16 cellular contexts compared by ENCODE assay signal in the genomic region with DNA sequence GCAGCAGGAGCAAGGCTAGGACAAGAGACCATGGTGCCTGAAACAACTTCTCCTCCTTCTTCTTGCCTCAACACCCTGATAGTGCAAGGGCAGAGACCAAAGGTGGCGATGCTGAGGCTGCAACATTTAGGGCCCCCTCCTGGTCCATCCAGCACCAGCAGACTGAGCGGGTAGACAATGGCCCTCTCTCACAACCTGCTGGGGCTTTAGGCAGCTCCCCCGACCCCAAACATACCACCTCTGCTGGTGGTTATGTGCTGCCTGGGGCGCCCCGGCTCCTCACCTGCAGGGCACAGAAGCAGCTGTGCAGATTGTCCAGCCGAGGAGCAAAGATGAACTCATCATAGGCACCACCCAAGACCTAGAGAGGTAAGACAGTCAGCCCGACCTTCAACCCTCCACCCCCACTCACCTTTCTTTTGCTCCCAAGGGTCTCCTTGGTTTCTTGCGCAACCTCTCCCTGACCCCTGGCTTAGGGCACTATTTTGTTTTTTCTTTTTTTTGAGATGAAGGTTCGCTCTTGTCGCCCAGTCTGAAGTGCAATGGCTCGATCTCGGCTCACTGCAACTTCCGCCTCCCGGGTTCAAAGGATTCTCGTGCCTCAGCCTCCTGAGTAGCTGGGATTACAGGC. TPM values are rescaled to one million over a fixed set of nuclear protein-coding genes. Genes with fewer than 3 reads are reported as not detected.
"Had no signal": no experiment of that assay in that cellular context is flagged by ENCODE, and none has a peak within 500 bp of the region (broad histone marks: within the 10 kb centered on the region; RNA-seq: fewer than 3 reads in every experiment).

No MANE protein-coding gene starts in this region.

- H3K36me3 ChIP-seq: neutrophil had no signal

- H3K4me3 ChIP-seq: adrenal gland, colonic mucosa, thyroid gland had no signal

- H3K9me3 ChIP-seq: adrenal gland, colonic mucosa, neutrophil, thyroid gland had no signal

- H3K4me3 Mint-ChIP-seq: activated CD4-positive, alpha-beta memory T cell treated with anti-CD3 and anti-CD28 coated beads for 36 hours had no signal

- H3K27ac Mint-ChIP-seq: activated CD4-positive, alpha-beta memory T cell treated with anti-CD3 and anti-CD28 coated beads for 36 hours; mesothelial cell of epicardium had no signal

- H3K27me3 Mint-ChIP-seq: activated CD4-positive, alpha-beta memory T cell treated with anti-CD3 and anti-CD28 coated beads for 36 hours had no signal

- H3K27ac ChIP-seq: colonic mucosa, neutrophil, thyroid gland had no signal

- H3K27me3 ChIP-seq: adrenal gland, colonic mucosa, thyroid gland had no signal

- H3K9me3 Mint-ChIP-seq: activated CD4-positive, alpha-beta memory T cell treated with anti-CD3 and anti-CD28 coated beads for 36 hours; mesothelial cell of epicardium had no signal

- DNase-seq: activated CD4-positive, alpha-beta memory T cell treated with anti-CD3 and anti-CD28 coated beads for 36 hours; activated naive CD4-positive, alpha-beta T cell; adrenal gland; colonic mucosa; foreskin melanocyte; head of caudate nucleus; retina; small intestine; thyroid gland had no signal

RNA-seq across cellular contexts. Expression of a gene that starts 34.0 kb away (rescaled TPM):
- total RNA-seq: activated CD4-positive, alpha-beta memory T cell treated with anti-CD3 and anti-CD28 coated beads for 36 hours; T-helper 2 cell treated with Interferon-gamma antibody and Interleukin-4, amounts not matched to agents 100 ng/mL and 5 ng/mL, for 36 hours had no signal

RNA-seq across cellular contexts. Expression of a gene that starts 51.7 kb away (rescaled TPM):
- total RNA-seq: activated CD4-positive, alpha-beta memory T cell treated with anti-CD3 and anti-CD28 coated beads for 36 hours; adrenal gland; cardiac septum; colonic mucosa; kidney epithelial cell; liver; mesothelial cell of epicardium; myocyte; T-helper 2 cell treated with Interferon-gamma antibody and Interleukin-4, amounts not matched to agents 100 ng/mL and 5 ng/mL, for 36 hours; thyroid gland had no signal
